In genomic region chr15:80172401-80172800, GRCh38 we compare ENCODE assay signal across 20 cellular contexts.
"Had no signal": no experiment of that assay in that cellular context is flagged by ENCODE, and none has a peak within 500 bp of the region (broad histone marks: within the 10 kb centered on the region; RNA-seq: fewer than 3 reads in every experiment).

No MANE protein-coding gene starts in this region.

- H3K27ac Mint-ChIP-seq: dendritic cell treated with granulocyte-macrophage colony-stimulating factor and Interleukin-4, amounts not matched to agents 40 ng/mL and 50 ng/mL, for 4 days; effector memory CD8-positive, alpha-beta T cell had no signal

- H3K9me3 ChIP-seq: esophagus squamous epithelium, neutrophil, sigmoid colon, stomach, thyroid gland, upper lobe of left lung, vagina had no signal

- ATAC-seq: effector memory CD8-positive, alpha-beta T cell had no signal

- H3K4me1 Mint-ChIP-seq: naive B cell had no signal

- DNase-seq: effector memory CD8-positive, alpha-beta T cell; esophagus squamous epithelium; foreskin fibroblast; kidney; left cardiac atrium; left ventricle myocardium superior; mesendoderm; naive B cell; sigmoid colon; stimulated activated CD4-positive, alpha-beta T cell treated with anti-CD3 and anti-CD28 coated beads, Interleukin-2, amount 100 ng/mL, for 24 hours; stimulated activated CD4-positive, alpha-beta T cell treated with anti-CD3 and anti-CD28 coated beads, Interleukin-4, amount 100 ng/mL, for 4 hours; stimulated activated naive CD4-positive, alpha-beta T cell; stomach; thyroid gland; upper lobe of left lung had no signal

- H3K27ac ChIP-seq: epithelial cell of prostate, esophagus squamous epithelium, neutrophil, sigmoid colon, skin epidermis, stomach, thyroid gland had no signal

- H3K27me3 Mint-ChIP-seq: dendritic cell treated with granulocyte-macrophage colony-stimulating factor and Interleukin-4, amounts not matched to agents 40 ng/mL and 50 ng/mL, for 4 days; effector memory CD8-positive, alpha-beta T cell; naive B cell had no signal

- H3K27me3 ChIP-seq: esophagus squamous epithelium, neutrophil, sigmoid colon, stomach, thyroid gland, upper lobe of left lung, vagina had no signal

- H3K36me3 ChIP-seq: thyroid gland had no signal

- FAIRE-seq: kidney had no signal

- H3K9me3 Mint-ChIP-seq: dendritic cell treated with granulocyte-macrophage colony-stimulating factor and Interleukin-4, amounts not matched to agents 40 ng/mL and 50 ng/mL, for 4 days; effector memory CD8-positive, alpha-beta T cell; naive B cell had no signal

- H3K36me3 Mint-ChIP-seq: naive B cell had no signal

- H3K4me3 Mint-ChIP-seq: dendritic cell treated with granulocyte-macrophage colony-stimulating factor and Interleukin-4, amounts not matched to agents 40 ng/mL and 50 ng/mL, for 4 days; effector memory CD8-positive, alpha-beta T cell; naive B cell had no signal

- H3K4me3 ChIP-seq: esophagus squamous epithelium, sigmoid colon, skin epidermis, stomach, thyroid gland, upper lobe of left lung, vagina had no signal
